ENCODE assay signal across 1 cellular context in the genomic region with DNA sequence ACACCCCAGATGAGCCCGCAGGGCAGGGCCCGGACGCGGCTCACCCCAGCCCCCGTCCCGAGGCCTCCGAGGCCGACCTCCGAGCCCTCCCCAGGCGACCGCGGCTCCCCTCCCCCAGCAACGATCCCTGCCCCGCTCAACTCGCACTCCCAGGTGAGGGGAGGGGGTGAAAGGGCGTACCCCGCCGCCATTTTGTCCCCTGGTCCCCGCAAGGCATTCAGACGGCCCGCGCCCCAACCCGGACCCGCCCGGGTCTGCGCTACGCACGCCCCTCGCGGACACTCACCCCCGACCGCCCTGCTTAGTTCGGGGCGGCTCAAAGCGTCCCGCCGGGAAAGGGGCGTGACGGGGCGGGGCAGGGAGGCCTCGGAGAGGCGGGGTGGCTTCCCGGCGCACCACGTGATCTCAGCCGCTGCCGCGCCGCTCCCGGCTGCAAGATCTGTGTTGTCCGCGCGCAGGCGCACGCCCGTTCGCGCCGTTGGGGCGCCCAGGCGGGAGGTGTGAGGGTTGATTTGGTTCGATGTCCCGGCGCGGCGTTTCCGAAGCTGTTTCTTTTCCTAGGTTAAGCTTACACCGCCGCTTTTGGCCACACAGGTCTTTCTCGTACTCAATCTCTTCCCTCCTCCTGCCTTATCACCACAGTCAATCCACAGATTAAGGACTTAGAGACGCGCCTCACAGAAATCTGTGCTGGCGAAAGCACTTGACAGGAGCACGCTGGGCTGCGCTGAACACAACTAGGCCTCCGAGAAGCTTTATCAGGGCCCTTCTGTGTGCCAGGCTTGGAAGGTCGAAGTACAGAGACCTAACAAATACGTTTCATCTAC.
TF ChIP-seq lines count a peak whose summit lies in the region.

Gene SCAPER (minus strand): TSS at position 328 of the 827 bp plus-strand sequence. CDS start 21,523 bp downstream, outside the sequence.

TF ChIP-seq in HepG2, 621 proteins besides CTCF, POLR2A, EP300 and RAD21 (continued from another document and continues in another):
- TF ChIP-seq SCMH1 (CRISPR knock-in tag; IDR thresholded peaks at IDR 0.05; ENCODE audit: borderline replicate concordance) = no peak
- TF ChIP-seq ARID4A (CRISPR knock-in tag; IDR thresholded peaks at IDR 0.05; ENCODE audit: borderline replicate concordance) = peak; percentile 93
- TF ChIP-seq ZFP36 (IDR thresholded peaks at IDR 0.05; ENCODE audit: borderline replicate concordance, low read depth, low read length, partially characterized antibody) = no peak
- TF ChIP-seq FOXK1 (CRISPR knock-in tag; IDR thresholded peaks at IDR 0.05; ENCODE audit: borderline replicate concordance, low read depth) = 0 out of 2 replicates have a peak, but pooled peaks have one; percentile 53
- TF ChIP-seq LRRFIP1 (CRISPR knock-in tag; conservative IDR thresholded peaks at IDR 0.05) = no peak
- TF ChIP-seq NFE2L2 (IDR thresholded peaks at IDR 0.05; ENCODE audit: low read length) = no peak
- no peak for TF ChIP-seq ZBTB33 (CRISPR knock-in tag; IDR thresholded peaks at IDR 0.05)
- TF ChIP-seq ZNF800 (CRISPR knock-in tag; IDR thresholded peaks at IDR 0.05) = peak; percentile 85; the same call in 1 of the 2 replicates
- no peak for TF ChIP-seq CBX1 (IDR thresholded peaks at IDR 0.05; ENCODE audit: low read depth)
- TF ChIP-seq GABPB1 (CRISPR knock-in tag; IDR thresholded peaks at IDR 0.05) = peak; percentile 76
- no peak for TF ChIP-seq KDM6A (CRISPR knock-in tag; IDR thresholded peaks at IDR 0.05; ENCODE audit: low read depth)
- TF ChIP-seq STAG1 (CRISPR knock-in tag; IDR thresholded peaks at IDR 0.05) = peak; percentile 16; the same call in 1 of the 2 replicates
- TF ChIP-seq CEBPG (CRISPR knock-in tag; IDR thresholded peaks at IDR 0.05) = 0 out of 2 replicates have a peak, but pooled peaks have one; percentile 37
- TF ChIP-seq FOXJ3 (CRISPR knock-in tag; IDR thresholded peaks at IDR 0.05; ENCODE audit: borderline replicate concordance) = peak; percentile 47; the same call in 1 of the 2 replicates
- TF ChIP-seq ZFP37 (CRISPR knock-in tag; IDR thresholded peaks at IDR 0.05; ENCODE audit: borderline replicate concordance) = peak; percentile 98
- TF ChIP-seq, protein P1, sequence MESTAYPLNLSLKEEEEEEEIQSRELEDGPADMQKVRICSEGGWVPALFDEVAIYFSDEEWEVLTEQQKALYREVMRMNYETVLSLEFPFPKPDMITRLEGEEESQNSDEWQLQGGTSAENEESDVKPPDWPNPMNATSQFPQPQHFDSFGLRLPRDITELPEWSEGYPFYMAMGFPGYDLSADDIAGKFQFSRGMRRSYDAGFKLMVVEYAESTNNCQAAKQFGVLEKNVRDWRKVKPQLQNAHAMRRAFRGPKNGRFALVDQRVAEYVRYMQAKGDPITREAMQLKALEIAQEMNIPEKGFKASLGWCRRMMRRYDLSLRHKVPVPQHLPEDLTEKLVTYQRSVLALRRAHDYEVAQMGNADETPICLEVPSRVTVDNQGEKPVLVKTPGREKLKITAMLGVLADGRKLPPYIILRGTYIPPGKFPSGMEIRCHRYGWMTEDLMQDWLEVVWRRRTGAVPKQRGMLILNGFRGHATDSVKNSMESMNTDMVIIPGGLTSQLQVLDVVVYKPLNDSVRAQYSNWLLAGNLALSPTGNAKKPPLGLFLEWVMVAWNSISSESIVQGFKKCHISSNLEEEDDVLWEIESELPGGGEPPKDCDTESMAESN (CRISPR knock-in tag; conservative IDR thresholded peaks at IDR 0.05) = peak; percentile 74; the same call in 1 of the 2 replicates
- TF ChIP-seq, protein P2, sequence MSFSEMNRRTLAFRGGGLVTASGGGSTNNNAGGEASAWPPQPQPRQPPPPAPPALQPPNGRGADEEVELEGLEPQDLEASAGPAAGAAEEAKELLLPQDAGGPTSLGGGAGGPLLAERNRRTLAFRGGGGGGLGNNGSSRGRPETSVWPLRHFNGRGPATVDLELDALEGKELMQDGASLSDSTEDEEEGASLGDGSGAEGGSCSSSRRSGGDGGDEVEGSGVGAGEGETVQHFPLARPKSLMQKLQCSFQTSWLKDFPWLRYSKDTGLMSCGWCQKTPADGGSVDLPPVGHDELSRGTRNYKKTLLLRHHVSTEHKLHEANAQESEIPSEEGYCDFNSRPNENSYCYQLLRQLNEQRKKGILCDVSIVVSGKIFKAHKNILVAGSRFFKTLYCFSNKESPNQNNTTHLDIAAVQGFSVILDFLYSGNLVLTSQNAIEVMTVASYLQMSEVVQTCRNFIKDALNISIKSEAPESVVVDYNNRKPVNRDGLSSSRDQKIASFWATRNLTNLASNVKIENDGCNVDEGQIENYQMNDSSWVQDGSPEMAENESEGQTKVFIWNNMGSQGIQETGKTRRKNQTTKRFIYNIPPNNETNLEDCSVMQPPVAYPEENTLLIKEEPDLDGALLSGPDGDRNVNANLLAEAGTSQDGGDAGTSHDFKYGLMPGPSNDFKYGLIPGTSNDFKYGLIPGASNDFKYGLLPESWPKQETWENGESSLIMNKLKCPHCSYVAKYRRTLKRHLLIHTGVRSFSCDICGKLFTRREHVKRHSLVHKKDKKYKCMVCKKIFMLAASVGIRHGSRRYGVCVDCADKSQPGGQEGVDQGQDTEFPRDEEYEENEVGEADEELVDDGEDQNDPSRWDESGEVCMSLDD (CRISPR knock-in tag; IDR thresholded peaks at IDR 0.05; ENCODE audit: borderline replicate concordance) = peak; percentile 69; the same call in 1 of the 2 replicates
- TF ChIP-seq ZNF33B (CRISPR knock-in tag; IDR thresholded peaks at IDR 0.05) = peak; percentile 73; the same call in 1 of the 2 replicates
- no peak for TF ChIP-seq ZNF841 (CRISPR knock-in tag; IDR thresholded peaks at IDR 0.05; ENCODE audit: borderline replicate concordance)
- TF ChIP-seq, protein P3, sequence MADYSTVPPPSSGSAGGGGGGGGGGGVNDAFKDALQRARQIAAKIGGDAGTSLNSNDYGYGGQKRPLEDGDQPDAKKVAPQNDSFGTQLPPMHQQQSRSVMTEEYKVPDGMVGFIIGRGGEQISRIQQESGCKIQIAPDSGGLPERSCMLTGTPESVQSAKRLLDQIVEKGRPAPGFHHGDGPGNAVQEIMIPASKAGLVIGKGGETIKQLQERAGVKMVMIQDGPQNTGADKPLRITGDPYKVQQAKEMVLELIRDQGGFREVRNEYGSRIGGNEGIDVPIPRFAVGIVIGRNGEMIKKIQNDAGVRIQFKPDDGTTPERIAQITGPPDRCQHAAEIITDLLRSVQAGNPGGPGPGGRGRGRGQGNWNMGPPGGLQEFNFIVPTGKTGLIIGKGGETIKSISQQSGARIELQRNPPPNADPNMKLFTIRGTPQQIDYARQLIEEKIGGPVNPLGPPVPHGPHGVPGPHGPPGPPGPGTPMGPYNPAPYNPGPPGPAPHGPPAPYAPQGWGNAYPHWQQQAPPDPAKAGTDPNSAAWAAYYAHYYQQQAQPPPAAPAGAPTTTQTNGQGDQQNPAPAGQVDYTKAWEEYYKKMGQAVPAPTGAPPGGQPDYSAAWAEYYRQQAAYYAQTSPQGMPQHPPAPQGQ (CRISPR knock-in tag; IDR thresholded peaks at IDR 0.05; ENCODE audit: borderline replicate concordance) = no peak
- peak; percentile 89 for TF ChIP-seq ZNF446 (CRISPR knock-in tag; IDR thresholded peaks at IDR 0.05)
- TF ChIP-seq SIN3A (IDR thresholded peaks at IDR 0.05; ENCODE audit: borderline replicate concordance, low read depth, low read length) = 0 out of 2 replicates have a peak, but pooled peaks have one; percentile 25
- TF ChIP-seq RFXANK (CRISPR knock-in tag; IDR thresholded peaks at IDR 0.05) = no peak
- peak; percentile 88; the same call in 1 of the 2 replicates for TF ChIP-seq ZFP90 (CRISPR knock-in tag; IDR thresholded peaks at IDR 0.05; ENCODE audit: borderline replicate concordance)
- TF ChIP-seq PBX2 (CRISPR knock-in tag; IDR thresholded peaks at IDR 0.05) = no peak
- TF ChIP-seq, protein P4, sequence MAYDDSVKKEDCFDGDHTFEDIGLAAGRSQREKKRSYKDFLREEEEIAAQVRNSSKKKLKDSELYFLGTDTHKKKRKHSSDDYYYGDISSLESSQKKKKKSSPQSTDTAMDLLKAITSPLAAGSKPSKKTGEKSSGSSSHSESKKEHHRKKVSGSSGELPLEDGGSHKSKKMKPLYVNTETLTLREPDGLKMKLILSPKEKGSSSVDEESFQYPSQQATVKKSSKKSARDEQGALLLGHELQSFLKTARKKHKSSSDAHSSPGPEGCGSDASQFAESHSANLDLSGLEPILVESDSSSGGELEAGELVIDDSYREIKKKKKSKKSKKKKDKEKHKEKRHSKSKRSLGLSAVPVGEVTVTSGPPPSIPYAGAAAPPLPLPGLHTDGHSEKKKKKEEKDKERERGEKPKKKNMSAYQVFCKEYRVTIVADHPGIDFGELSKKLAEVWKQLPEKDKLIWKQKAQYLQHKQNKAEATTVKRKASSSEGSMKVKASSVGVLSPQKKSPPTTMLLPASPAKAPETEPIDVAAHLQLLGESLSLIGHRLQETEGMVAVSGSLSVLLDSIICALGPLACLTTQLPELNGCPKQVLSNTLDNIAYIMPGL (CRISPR knock-in tag; IDR thresholded peaks at IDR 0.05; ENCODE audit: borderline replicate concordance in 1 of 2, low read depth in 1 of 2) = peak in 1 of 2 experiments; percentile 90
